In the genomic region with DNA sequence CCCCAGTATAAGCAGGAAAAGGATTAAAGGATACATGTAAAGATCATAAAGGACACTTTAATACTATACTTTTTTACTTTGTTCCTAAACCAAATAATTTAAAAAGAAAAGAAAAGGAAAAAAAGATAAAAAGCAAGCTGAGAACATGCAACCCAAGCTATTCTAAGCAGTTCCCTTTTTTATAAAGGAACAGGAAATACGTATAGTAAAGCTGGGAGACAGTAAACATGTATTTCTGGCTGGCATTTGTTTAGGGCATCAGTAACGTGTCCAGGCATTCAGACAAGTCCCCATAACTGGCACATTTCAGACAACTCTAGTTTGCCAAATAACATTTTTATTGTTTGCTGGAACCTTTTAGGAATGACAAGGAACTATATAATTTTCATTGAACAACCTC, we compare ENCODE assay signal across 16 cellular contexts. TPM values are rescaled to one million over a fixed set of nuclear protein-coding genes. Genes with fewer than 3 reads are reported as not detected.
"Had no signal": no experiment of that assay in that cellular context is flagged by ENCODE, and none has a peak within 500 bp of the region (broad histone marks: within the 10 kb centered on the region; RNA-seq: fewer than 3 reads in every experiment).

No MANE protein-coding gene starts in this region.

- H3K27ac ChIP-seq: gastrocnemius medialis, heart left ventricle, tibial artery, uterus had no signal

- H3K4me3 ChIP-seq: gastrocnemius medialis, heart left ventricle, tibial artery, uterus had no signal

- ATAC-seq: activated CD4-positive, alpha-beta T cell treated with anti-CD3 and anti-CD28 coated beads for 36 hours; gastrocnemius medialis; heart left ventricle; stimulated activated naive B cell treated with anti-CD40 and anti-IgM and Interleukin-4, amounts not matched to agents 10 μg/mL and 1 μg/mL and 100 μg/mL, for 72 hours had no signal

- H3K27me3 ChIP-seq: gastrocnemius medialis, heart left ventricle, tibial artery, uterus had no signal

- H3K9me3 ChIP-seq: gastrocnemius medialis, heart left ventricle, tibial artery, uterus had no signal

- DNase-seq: activated CD4-positive, alpha-beta memory T cell treated with anti-CD3 and anti-CD28 coated beads, Interleukin-2, amount 10 ng/mL, durations not matched to agents 7 days and 5 days; activated CD4-positive, alpha-beta T cell treated with anti-CD3 and anti-CD28 coated beads for 36 hours; activated effector memory CD4-positive, alpha-beta T cell treated with Interleukin-2 at 50 U/mL for 16 hours; activated naive CD4-positive, alpha-beta T cell treated with anti-CD3 and anti-CD28 coated beads, Interleukin-2, amount 50 U/mL, for 16 hours; activated T-cell treated with anti-CD3 and anti-CD28 coated beads, Interleukin-2, amount 50 U/mL, for 24 hours; gastrocnemius medialis; heart left ventricle; immature natural killer cell; mesendoderm; occipital lobe; stimulated activated CD4-positive, alpha-beta T cell treated with anti-CD3 and anti-CD28 coated beads, Interleukin-15, amount 100 ng/mL, for 24 hours; stimulated activated CD4-positive, alpha-beta T cell treated with anti-CD3 and anti-CD28 coated beads, Interleukin-4, amount 100 ng/mL, for 1 hour; stimulated activated naive B cell treated with anti-CD40 and anti-IgM and Interleukin-4, amounts not matched to agents 10 μg/mL and 1 μg/mL and 100 μg/mL, for 72 hours; tibial artery; uterus had no signal

- H3K4me1 ChIP-seq: gastrocnemius medialis, heart left ventricle, tibial artery, uterus had no signal

- H3K36me3 ChIP-seq: gastrocnemius medialis, tibial artery, uterus had no signal

RNA-seq across cellular contexts. Expression of gene TEX12, which starts 33.1 kb away (rescaled TPM):
- polyA plus RNA-seq: adipose tissue had no signal
